Comparison of ENCODE assay signal across 11 cellular contexts in genomic region chr10:35386594-35387174, GRCh38. TPM values are rescaled to one million over a fixed set of nuclear protein-coding genes. Genes with fewer than 3 reads are reported as not detected.
A peak's percentile ranks its signal among the peaks of the same experiment; 100 is the strongest.
DNase-seq lines count a peak whose midpoint lies in the region; ATAC-seq and TF ChIP-seq lines count a peak whose summit lies in the region.
"Had no signal": no experiment of that assay in that cellular context is flagged by ENCODE, and none has a peak within 500 bp of the region (broad histone marks: within the 10 kb centered on the region; RNA-seq: fewer than 3 reads in every experiment).

No MANE protein-coding gene starts in this region.

- H3K9me2 ChIP-seq in DOHH2 (replicated peaks; ENCODE audit: control insufficient read depth, low read length) = no peaks in the 10 kb centered on the region

- TF ChIP-seq CTCF in DOHH2 (IDR thresholded peaks at IDR 0.05; ENCODE audit: low read depth, low read length, poor library complexity, severe bottlenecking) (no peak), colonic mucosa (IDR thresholded peaks at IDR 0.05) (no peak), lower lobe of right lung (IDR thresholded peaks at IDR 0.05) (no peak)

- no peaks in the 10 kb centered on the region for H3F3A ChIP-seq in DOHH2 (ENCODE audit: control insufficient read depth, insufficient read depth)

- no peaks in the 10 kb centered on the region for H4K20me1 ChIP-seq in DOHH2 (ENCODE audit: control insufficient read depth, insufficient read depth, low read depth, low read length)

- H3K9me3 ChIP-seq in DOHH2 (ENCODE audit: control insufficient read depth, insufficient read depth, low read length) (peaks cover 13% of the 10 kb centered on the region; the same call in 1 of the 2 replicates), colonic mucosa (no peaks in the 10 kb centered on the region), lower lobe of right lung (peaks cover 13% of the 10 kb centered on the region)

- 0 out of 2 replicates have a peak overlapping the region, but pooled peaks have one; percentile 8 for H3K4me3 ChIP-seq in DOHH2 (ENCODE audit: low read length)
- no peak overlapping the region for H3K4me3 ChIP-seq in colonic mucosa
- H3K4me3 ChIP-seq in lower lobe of right lung = no peak overlapping the region

- H3K4me2 ChIP-seq in DOHH2 (ENCODE audit: low read length) = peak overlapping the region; percentile 23

- H3K27me3 ChIP-seq in DOHH2 (ENCODE audit: control insufficient read depth, low read length) = no peaks in the 10 kb centered on the region
- no peaks in the 10 kb centered on the region for H3K27me3 ChIP-seq in colonic mucosa
- H3K27me3 ChIP-seq in lower lobe of right lung (ENCODE audit: low read depth) = no peaks in the 10 kb centered on the region

- DNase-seq in NCI-H2227 treated with DMSO at 0.1 percent for 48 hours (lab: John Stamatoyannopoulos, UW) = peak; percentile 13
- peak; percentile 56 for DNase-seq in colonic mucosa
- DNase-seq in lower lobe of right lung = no peak
- DNase-seq in 8988T = no peak
- no peak for DNase-seq in retina
- no peak for DNase-seq in amniotic stem cell (lab: John Stamatoyannopoulos, UW)
- DNase-seq: activated CD4-positive, alpha-beta T cell treated with anti-CD3 and anti-CD28 coated beads for 4 hours; foreskin melanocyte; naive thymus-derived CD4-positive, alpha-beta T cell had no signal

- H3K9ac ChIP-seq in colonic mucosa (ENCODE audit: low read depth in 2 of 2, low read length in 2 of 2) = no peak overlapping the region

- H3K4me1 ChIP-seq in DOHH2 (ENCODE audit: control insufficient read depth, low read length) = peaks cover 38% of the 10 kb centered on the region
- peaks cover 8% of the 10 kb centered on the region for H3K4me1 ChIP-seq in colonic mucosa
- H3K4me1 ChIP-seq in lower lobe of right lung = peaks cover 32% of the 10 kb centered on the region

- H3K79me2 ChIP-seq in DOHH2 (ENCODE audit: control insufficient read depth, low read length) = peaks cover 96% of the 10 kb centered on the region

- ATAC-seq in lower lobe of right lung (no peak), GM21528 (IDR thresholded peaks at IDR 0.05; ENCODE audit: low FRiP score, unreplicated experiment) (no peak)
- ATAC-seq: naive thymus-derived CD4-positive, alpha-beta T cell had no signal

- intact Hi-C loops in colonic mucosa (cut with DNase I) = no loop called here
- intact Hi-C loops in lower lobe of right lung (cut with DNase I) = no loop called here

- H3K27ac ChIP-seq in DOHH2 (ENCODE audit: low read depth, low read length) (no peak overlapping the region), colonic mucosa (no peak overlapping the region), lower lobe of right lung (peak overlapping the region; percentile 1)

- H3K36me3 ChIP-seq in DOHH2 (ENCODE audit: control insufficient read depth, low read length) (no peaks in the 10 kb centered on the region), colonic mucosa (no peaks in the 10 kb centered on the region), lower lobe of right lung (no peaks in the 10 kb centered on the region)

RNA-seq across cellular contexts. Expression of gene CCNY, which starts 50.4 kb away (rescaled TPM):
- total RNA-seq in colonic mucosa (10 to 100 TPM; 43.5 to 68.6 TPM), lower lobe of right lung (64.5 TPM)

Comparison
In these comparisons a context has a peak if more than half of its experiments do, and no peak if none do; other contexts are left out.
1. DNase-seq: peak in NCI-H2227 treated with DMSO at 0.1 percent for 48 hours (single experiment) and colonic mucosa (single experiment); none in lower lobe of right lung (single experiment), 8988T (single experiment), retina (single experiment) and amniotic stem cell (single experiment).